ENCODE assay signal across 1 cellular context in the genomic region with DNA sequence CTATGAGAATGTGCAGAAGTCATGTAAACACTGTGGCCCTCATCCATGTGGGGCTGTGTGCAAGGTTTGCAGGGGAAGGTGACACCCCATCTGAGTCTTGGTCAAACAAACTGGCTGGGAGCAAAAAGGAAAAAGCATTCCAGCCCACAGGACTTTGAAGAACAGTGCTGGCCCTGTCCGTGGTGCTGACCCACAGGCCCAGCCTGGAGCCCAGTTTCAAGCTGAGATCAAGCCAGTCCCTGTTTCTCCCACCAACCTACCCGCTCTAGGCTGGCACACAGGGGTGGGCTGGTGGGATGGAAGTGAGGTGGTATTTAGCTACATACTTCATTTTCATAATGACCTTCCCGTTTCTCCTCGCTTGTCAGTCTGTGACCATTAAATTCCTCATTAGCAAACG.
TF ChIP-seq lines count a peak whose summit lies in the region.

No MANE protein-coding gene starts in this region.

TF ChIP-seq in HepG2, 621 proteins besides CTCF, POLR2A, EP300 and RAD21 (continued from another document and continues in another):
- TF ChIP-seq HNF1A (IDR thresholded peaks at IDR 0.05; ENCODE audit: low read depth): no peak
- no peak for TF ChIP-seq HNF1A (CRISPR knock-in tag; IDR thresholded peaks at IDR 0.05; ENCODE audit: borderline replicate concordance)
- peak; percentile 79; the same call in 1 of the 2 replicates for TF ChIP-seq NKX3-1 (CRISPR knock-in tag; IDR thresholded peaks at IDR 0.05)
- no peak for TF ChIP-seq SMARCC2 (IDR thresholded peaks at IDR 0.05)
- TF ChIP-seq ZNF563 (CRISPR knock-in tag; IDR thresholded peaks at IDR 0.05): peak; percentile 69; the same call in 1 of the 2 replicates
- peak; percentile 58; the same call in 1 of the 2 replicates for TF ChIP-seq TFE3 (CRISPR knock-in tag; IDR thresholded peaks at IDR 0.05)
- TF ChIP-seq NFKBIZ (CRISPR knock-in tag; IDR thresholded peaks at IDR 0.05): 0 out of 2 replicates have a peak, but pooled peaks have one; percentile 34
- TF ChIP-seq ZKSCAN5 (CRISPR knock-in tag; IDR thresholded peaks at IDR 0.05): no peak
- peak; percentile 74; the same call in 1 of the 2 replicates for TF ChIP-seq ZNF142 (CRISPR knock-in tag; IDR thresholded peaks at IDR 0.05)
- TF ChIP-seq, protein P1, sequence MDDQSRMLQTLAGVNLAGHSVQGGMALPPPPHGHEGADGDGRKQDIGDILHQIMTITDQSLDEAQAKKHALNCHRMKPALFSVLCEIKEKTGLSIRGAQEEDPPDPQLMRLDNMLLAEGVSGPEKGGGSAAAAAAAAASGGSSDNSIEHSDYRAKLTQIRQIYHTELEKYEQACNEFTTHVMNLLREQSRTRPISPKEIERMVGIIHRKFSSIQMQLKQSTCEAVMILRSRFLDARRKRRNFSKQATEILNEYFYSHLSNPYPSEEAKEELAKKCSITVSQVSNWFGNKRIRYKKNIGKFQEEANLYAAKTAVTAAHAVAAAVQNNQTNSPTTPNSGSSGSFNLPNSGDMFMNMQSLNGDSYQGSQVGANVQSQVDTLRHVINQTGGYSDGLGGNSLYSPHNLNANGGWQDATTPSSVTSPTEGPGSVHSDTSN (CRISPR knock-in tag; IDR thresholded peaks at IDR 0.05; ENCODE audit: borderline replicate concordance): peak; percentile 80; the same call in 1 of the 2 replicates
- peak; percentile 82 for TF ChIP-seq ZNF256 (CRISPR knock-in tag; conservative IDR thresholded peaks at IDR 0.05)
- peak; percentile 28; the same call in 1 of the 2 replicates for TF ChIP-seq BCL6 (CRISPR knock-in tag; IDR thresholded peaks at IDR 0.05)
- TF ChIP-seq ZNF776 (CRISPR knock-in tag; IDR thresholded peaks at IDR 0.05): no peak
- TF ChIP-seq ONECUT2 (CRISPR knock-in tag; IDR thresholded peaks at IDR 0.05): 0 out of 2 replicates have a peak, but pooled peaks have one; percentile 35
- 0 out of 2 replicates have a peak, but pooled peaks have one; percentile 40 for TF ChIP-seq HOXA3 (CRISPR knock-in tag; IDR thresholded peaks at IDR 0.05)
- peak; percentile 50 for TF ChIP-seq FOSL2 (CRISPR knock-in tag; IDR thresholded peaks at IDR 0.05)
- TF ChIP-seq TSC22D2 (CRISPR knock-in tag; IDR thresholded peaks at IDR 0.05; ENCODE audit: borderline replicate concordance): peak; percentile 86; the same call in 1 of the 2 replicates
- TF ChIP-seq PLRG1 (conservative IDR thresholded peaks at IDR 0.05): no peak
- TF ChIP-seq HES4 (CRISPR knock-in tag; IDR thresholded peaks at IDR 0.05; ENCODE audit: borderline replicate concordance): peak; percentile 79
- TF ChIP-seq XRCC5 (optimal IDR thresholded peaks at IDR 0.05; ENCODE audit: low read length): peak; percentile 85
- 0 out of 2 replicates have a peak, but pooled peaks have one; percentile 28 for TF ChIP-seq ZHX1 (CRISPR knock-in tag; IDR thresholded peaks at IDR 0.05; ENCODE audit: low read depth)
- TF ChIP-seq SAFB2 (CRISPR knock-in tag; IDR thresholded peaks at IDR 0.05; ENCODE audit: borderline replicate concordance, low read depth): no peak
- no peak for TF ChIP-seq ZNF569 (CRISPR knock-in tag; IDR thresholded peaks at IDR 0.05; ENCODE audit: borderline replicate concordance)
- TF ChIP-seq NCOA2 (CRISPR knock-in tag; IDR thresholded peaks at IDR 0.05): peak; percentile 61
- peak; percentile 98 for TF ChIP-seq MIER2 (CRISPR knock-in tag; IDR thresholded peaks at IDR 0.05)
- TF ChIP-seq KDM4B (CRISPR knock-in tag; IDR thresholded peaks at IDR 0.05): 0 out of 2 replicates have a peak, but pooled peaks have one; percentile 28
- peak; percentile 57; the same call in 1 of the 2 replicates for TF ChIP-seq ZSCAN21 (CRISPR knock-in tag; IDR thresholded peaks at IDR 0.05; ENCODE audit: borderline replicate concordance)
- TF ChIP-seq ZSCAN12 (CRISPR knock-in tag; IDR thresholded peaks at IDR 0.05): peak; percentile 65; the same call in 1 of the 2 replicates
- TF ChIP-seq HNF4G (IDR thresholded peaks at IDR 0.05; ENCODE audit: borderline replicate concordance, low read depth, low read length): no peak
- 0 out of 2 replicates have a peak, but pooled peaks have one; percentile 33 for TF ChIP-seq HNF4G (CRISPR knock-in tag; IDR thresholded peaks at IDR 0.05; ENCODE audit: borderline replicate concordance, low read depth)
- peak; percentile 35; the same call in 1 of the 2 replicates for TF ChIP-seq ELF3 (CRISPR knock-in tag; IDR thresholded peaks at IDR 0.05)
- TF ChIP-seq KLF6 (CRISPR knock-in tag; IDR thresholded peaks at IDR 0.05): peak; percentile 60; the same call in 1 of the 2 replicates
- TF ChIP-seq ZNF7 (CRISPR knock-in tag; IDR thresholded peaks at IDR 0.05): peak; percentile 7; the same call in 1 of the 2 replicates
- TF ChIP-seq FOXK1 (CRISPR knock-in tag; IDR thresholded peaks at IDR 0.05; ENCODE audit: borderline replicate concordance, low read depth): peak; percentile 28; the same call in 1 of the 2 replicates
- peak; percentile 72; the same call in 1 of the 2 replicates for TF ChIP-seq BRCA1 (CRISPR knock-in tag; IDR thresholded peaks at IDR 0.05)
- TF ChIP-seq DNMT3B (CRISPR knock-in tag; conservative IDR thresholded peaks at IDR 0.05): peak; percentile 79
- no peak for TF ChIP-seq NR2F2 (IDR thresholded peaks at IDR 0.05; ENCODE audit: borderline replicate concordance, low read depth)
- peak; percentile 63 for TF ChIP-seq ZNF574 (CRISPR knock-in tag; IDR thresholded peaks at IDR 0.05)
- 0 out of 2 replicates have a peak, but pooled peaks have one; percentile 38 for TF ChIP-seq ZNF749 (CRISPR knock-in tag; IDR thresholded peaks at IDR 0.05; ENCODE audit: borderline replicate concordance)
- peak; percentile 51; the same call in 1 of the 2 replicates for TF ChIP-seq ZNF138 (CRISPR knock-in tag; IDR thresholded peaks at IDR 0.05; ENCODE audit: low read depth)
- TF ChIP-seq SATB2 (CRISPR knock-in tag; IDR thresholded peaks at IDR 0.05): peak; percentile 81; the same call in 1 of the 2 replicates
- TF ChIP-seq CHCHD3 (CRISPR knock-in tag; IDR thresholded peaks at IDR 0.05): no peak
- TF ChIP-seq ZNF232 (CRISPR knock-in tag; IDR thresholded peaks at IDR 0.05; ENCODE audit: borderline replicate concordance): peak; percentile 94
- TF ChIP-seq NFKB2 (CRISPR knock-in tag; IDR thresholded peaks at IDR 0.05; ENCODE audit: borderline replicate concordance): peak; percentile 58; the same call in 1 of the 2 replicates
